15 cellular contexts compared by ENCODE assay signal in the genomic region with DNA sequence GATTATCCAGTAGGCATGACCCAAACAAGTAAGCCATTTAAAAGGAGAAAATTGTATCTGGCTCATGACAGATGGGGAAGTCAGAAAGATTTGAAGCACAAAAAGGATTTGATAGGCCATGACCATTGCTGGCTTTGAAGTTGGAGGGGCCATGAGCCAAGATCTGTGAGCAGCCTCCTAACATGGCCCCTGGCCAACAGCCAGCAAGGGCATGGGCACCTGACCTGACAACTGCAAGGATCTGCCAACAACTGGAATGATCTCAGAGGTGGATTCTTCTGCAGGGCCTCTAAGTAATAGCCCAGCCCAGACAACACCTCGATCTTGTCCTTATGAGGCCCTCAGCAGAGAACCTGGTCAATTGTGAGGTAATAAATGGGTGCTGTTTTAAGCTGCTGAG.
A peak's percentile ranks its signal among the peaks of the same experiment; 100 is the strongest.
DNase-seq lines count a peak whose midpoint lies in the region; ATAC-seq and TF ChIP-seq lines count a peak whose summit lies in the region.
"Had no signal": no experiment of that assay in that cellular context is flagged by ENCODE, and none has a peak within 500 bp of the region (broad histone marks: within the 10 kb centered on the region; RNA-seq: fewer than 3 reads in every experiment).

No MANE protein-coding gene starts in this region.

- TF ChIP-seq CTCF in IMR-90 (conservative IDR thresholded peaks at IDR 0.05; ENCODE audit: low read depth, low read length): no peak
- TF ChIP-seq CTCF in coronary artery (IDR thresholded peaks at IDR 0.05): no peak
- no peak for TF ChIP-seq CTCF in tibial nerve (IDR thresholded peaks at IDR 0.05)

- H3K36me3 ChIP-seq in IMR-90 (ENCODE audit: control insufficient read depth, insufficient read depth, low read length): no peaks in the 10 kb centered on the region
- peaks cover 0 to under 1% of the 10 kb centered on the region in 2 experiments for H3K36me3 ChIP-seq in mesenchymal stem cell (ENCODE audit: control insufficient read depth in 1 of 2, insufficient read depth in 2 of 2, low read depth in 1 of 2, low read length in 2 of 2)
- H3K36me3 ChIP-seq in tibial nerve: no peaks in the 10 kb centered on the region

- H2BK20ac ChIP-seq in IMR-90 (ENCODE audit: low read depth, low read length): peak overlapping the region; percentile 99

- WGBS in IMR-90 (ENCODE audit: extremely low coverage in 2 of 2, insufficient read length in 1 of 2), 2 experiments: 100% methylated on average over 1 of the region's 1 CpG; no CpG with 5 or more reads in 1 of the 2 experiments
- WGBS in mesenchymal stem cell: 100% methylated on average over 1 of the region's 1 CpG
- WGBS in tibial nerve, 2 donors: 90 to 100% methylated on average over 1 of the region's 1 CpG

- intact Hi-C loops in IMR-90 (cut with micrococcal nuclease): no loop called here

- H2AK9ac ChIP-seq in IMR-90 (replicated peaks; ENCODE audit: low read depth, low read length, poor library complexity): no peak overlapping the region

- ATAC-seq in IMR-90 (ENCODE audit: low read depth) (no peak), GM21367 (IDR thresholded peaks at IDR 0.05; ENCODE audit: unreplicated experiment) (no peak)

- no peaks in the 10 kb centered on the region for H4K20me1 ChIP-seq in IMR-90 (ENCODE audit: insufficient read depth, low read length)

- H3K4me3 ChIP-seq in IMR-90 (ENCODE audit: insufficient read depth, low read depth, low read length) (no peak overlapping the region), coronary artery (no peak overlapping the region), mesenchymal stem cell (ENCODE audit: insufficient read depth in 1 of 2, low read depth in 1 of 2, low read length in 2 of 2) (no peak overlapping the region), tibial nerve (no peak overlapping the region)

- H2AFZ ChIP-seq in IMR-90 (replicated peaks; ENCODE audit: low read length, poor library complexity) (no peak overlapping the region), mesenchymal stem cell (ENCODE audit: low read depth, low read length) (no peak overlapping the region)

- H4K91ac ChIP-seq in IMR-90 (ENCODE audit: insufficient read depth, low read depth, low read length): peak overlapping the region; percentile 100
- no peak overlapping the region for H4K91ac ChIP-seq in mesenchymal stem cell (ENCODE audit: low read length)

- H2BK5ac ChIP-seq in IMR-90 (ENCODE audit: low read depth, low read length, poor library complexity, severe bottlenecking) (peak overlapping the region; percentile 99), mesenchymal stem cell (ENCODE audit: low read depth, low read length, poor library complexity, severe bottlenecking) (no peak overlapping the region)

- H4K8ac ChIP-seq in IMR-90 (ENCODE audit: low read depth in 2 of 2, low read length in 2 of 2): peak overlapping the region; percentile 96 to 98; a peak in 3 of 4 replicates
- H4K8ac ChIP-seq in mesenchymal stem cell (ENCODE audit: low read length): no peak overlapping the region

- H2BK120ac ChIP-seq in IMR-90 (ENCODE audit: low read depth, low read length) (peak overlapping the region; percentile 100), mesenchymal stem cell (ENCODE audit: low read depth, low read length) (no peak overlapping the region)

- peaks cover 38% of the 10 kb centered on the region for H3K9me1 ChIP-seq in IMR-90 (ENCODE audit: insufficient read depth, low read length)

- H3K4me1 ChIP-seq in IMR-90 (ENCODE audit: control insufficient read depth, insufficient read depth, low read length): peaks cover 38% of the 10 kb centered on the region
- H3K4me1 ChIP-seq in mesenchymal stem cell (ENCODE audit: control insufficient read depth, insufficient read depth, low read depth, low read length): peaks cover 26% of the 10 kb centered on the region
- peaks cover 0 to 4% (median 0%) of the 10 kb centered on the region in 4 donors for H3K4me1 ChIP-seq in tibial nerve

- peak overlapping the region; percentile 100 for H4K5ac ChIP-seq in IMR-90 (ENCODE audit: low read depth, low read length)

- dilution Hi-C loops in IMR-90 (cut with HindIII; ENCODE audit: low sequenced_read_pairs, unreplicated experiment): no loop called here

- H3K79me1 ChIP-seq in IMR-90 (ENCODE audit: low read depth in 1 of 2, low read length in 2 of 2) (peaks cover 26 to 65% of the 10 kb centered on the region in 2 experiments; a peak in 3 of 4 replicates), mesenchymal stem cell (replicated peaks; ENCODE audit: low read length, poor library complexity, severe bottlenecking) (peaks cover 11% of the 10 kb centered on the region)

- in situ Hi-C loops in IMR-90 (cut with MboI; ENCODE audit: low sequenced_read_pairs): no loop called here

- H3K18ac ChIP-seq in IMR-90 (ENCODE audit: low read depth, low read length) (peak overlapping the region; percentile 90), mesenchymal stem cell (ENCODE audit: low read depth in 1 of 2, low read length in 2 of 2) (no peak overlapping the region)

- no peak for TF ChIP-seq EP300 in tibial nerve (IDR thresholded peaks at IDR 0.05)

- peak overlapping the region; percentile 34 for H3K27ac ChIP-seq in IMR-90 (ENCODE audit: insufficient read depth, low read length)
- H3K27ac ChIP-seq in coronary artery: no peak overlapping the region
- no peak overlapping the region for H3K27ac ChIP-seq in mesenchymal stem cell (ENCODE audit: low read length, poor library complexity, severe bottlenecking)
- H3K27ac ChIP-seq in tibial nerve: no peak overlapping the region

- no peak for TF ChIP-seq RAD21 in IMR-90 (IDR thresholded peaks at IDR 0.05; ENCODE audit: low read length)

- H2AK5ac ChIP-seq in IMR-90 (ENCODE audit: low read depth, low read length) (peak overlapping the region; percentile 99), mesenchymal stem cell (ENCODE audit: low read length, severe bottlenecking) (peak overlapping the region; percentile 15)

- TF ChIP-seq POLR2A in IMR-90 (IDR thresholded peaks at IDR 0.05; ENCODE audit: low read depth, low read length): no peak
- TF ChIP-seq POLR2A in tibial nerve (IDR thresholded peaks at IDR 0.05): no peak

- BruUV-seq in IMR-90 (replicated peaks; lab: Mats Ljungman, UMichigan): no TSS peak

- H3K9ac ChIP-seq in IMR-90 (ENCODE audit: low read depth, low read length) (no peak overlapping the region), mesenchymal stem cell (ENCODE audit: low read length) (no peak overlapping the region)

- H3K14ac ChIP-seq in IMR-90 (replicated peaks; ENCODE audit: low read depth, low read length) (peak overlapping the region; percentile 99), mesenchymal stem cell (ENCODE audit: low read length in 2 of 2) (no peak overlapping the region)

- H3K9me3 ChIP-seq in IMR-90 (ENCODE audit: control insufficient read depth, insufficient read depth, low read length): no peaks in the 10 kb centered on the region
- H3K9me3 ChIP-seq in mesenchymal stem cell (ENCODE audit: control insufficient read depth, low read length): no peaks in the 10 kb centered on the region
- H3K9me3 ChIP-seq in tibial nerve: no peaks in the 10 kb centered on the region

- H3K23ac ChIP-seq in IMR-90 (ENCODE audit: low read depth, low read length) (peak overlapping the region; percentile 23; the same call in 1 of the 2 replicates), mesenchymal stem cell (ENCODE audit: low read length in 2 of 2) (no peak overlapping the region)

- CTCF ChIA-PET in IMR-90 (lab: Yijun Ruan, JAX): no interaction called here

- no peak overlapping the region for H3K4me2 ChIP-seq in IMR-90 (ENCODE audit: low read depth, low read length)
- no peak overlapping the region for H3K4me2 ChIP-seq in mesenchymal stem cell (ENCODE audit: low read length, poor library complexity, severe bottlenecking)

- no peak for DNase-seq in IMR-90
- DNase-seq in coronary artery (ENCODE audit: low spot score): peak; percentile 26
- no peak for DNase-seq in mesenchymal stem cell
- DNase-seq in activated CD4-positive, alpha-beta T cell treated with anti-CD3 and anti-CD28 coated beads, Interleukin-2, amount 50 U/mL, for 48 hours: no peak
- DNase-seq in tibial nerve (ENCODE audit: low spot score in 2 of 2): no peak
- DNase-seq: C1 segment of cervical spinal cord; Calu3; CD4-positive, alpha-beta memory T cell; COR-L47; DMS53; DMS79 treated with DMSO at 0.1 percent for 48 hours; GF-D8; GOT3; HCEC 1CT had no signal

- POLR2A ChIA-PET in IMR-90 (lab: Charles Lee; ENCODE audit: unreplicated experiment): no interaction called here

- peak overlapping the region; percentile 100 for H3K4ac ChIP-seq in IMR-90 (ENCODE audit: low read depth, low read length)
- no peak overlapping the region for H3K4ac ChIP-seq in mesenchymal stem cell (ENCODE audit: low read depth in 1 of 2, low read length in 2 of 2)

- H2BK15ac ChIP-seq in IMR-90 (ENCODE audit: low read depth, low read length) (peak overlapping the region; percentile 97; the same call in 2 of the 3 replicates), mesenchymal stem cell (ENCODE audit: low read depth, poor library complexity, severe bottlenecking) (no peak overlapping the region)

- peak overlapping the region in 1 of 2 experiments; percentile 43 for H2BK12ac ChIP-seq in mesenchymal stem cell (ENCODE audit: low read length in 2 of 2)

- no peaks in the 10 kb centered on the region for H3K27me3 ChIP-seq in IMR-90 (ENCODE audit: control insufficient read depth, insufficient read depth, low read length)
- H3K27me3 ChIP-seq in mesenchymal stem cell (ENCODE audit: control insufficient read depth in 1 of 2, insufficient read depth in 1 of 2, low read length in 2 of 2): no peaks in the 10 kb centered on the region
- no peaks in the 10 kb centered on the region for H3K27me3 ChIP-seq in tibial nerve

- H3K56ac ChIP-seq in IMR-90 (ENCODE audit: extremely low read depth, insufficient read depth, low read length): no peak overlapping the region

TF ChIP-seq in IMR-90, 13 proteins besides CTCF, POLR2A, EP300 and RAD21:
- TF ChIP-seq NFE2L2 (IDR thresholded peaks at IDR 0.05; ENCODE audit: low read depth, low read length) (no peak), CEBPB (IDR thresholded peaks at IDR 0.05; ENCODE audit: low read depth, low read length) (no peak), SMC3 (IDR thresholded peaks at IDR 0.05; ENCODE audit: low read depth, low read length) (no peak), RCOR1 (IDR thresholded peaks at IDR 0.05; ENCODE audit: insufficient replicate concordance, low read length) (no peak), FOS (IDR thresholded peaks at IDR 0.05; ENCODE audit: low read depth, low read length) (no peak), MAZ (IDR thresholded peaks at IDR 0.05; ENCODE audit: borderline replicate concordance, low read depth, low read length) (no peak)
- TF ChIP-seq, protein P1, sequence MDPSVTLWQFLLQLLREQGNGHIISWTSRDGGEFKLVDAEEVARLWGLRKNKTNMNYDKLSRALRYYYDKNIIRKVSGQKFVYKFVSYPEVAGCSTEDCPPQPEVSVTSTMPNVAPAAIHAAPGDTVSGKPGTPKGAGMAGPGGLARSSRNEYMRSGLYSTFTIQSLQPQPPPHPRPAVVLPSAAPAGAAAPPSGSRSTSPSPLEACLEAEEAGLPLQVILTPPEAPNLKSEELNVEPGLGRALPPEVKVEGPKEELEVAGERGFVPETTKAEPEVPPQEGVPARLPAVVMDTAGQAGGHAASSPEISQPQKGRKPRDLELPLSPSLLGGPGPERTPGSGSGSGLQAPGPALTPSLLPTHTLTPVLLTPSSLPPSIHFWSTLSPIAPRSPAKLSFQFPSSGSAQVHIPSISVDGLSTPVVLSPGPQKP (IDR thresholded peaks at IDR 0.05; ENCODE audit: borderline replicate concordance, low read depth, low read length): no peak
